ENCODE assay signal across 9 cellular contexts in the genomic region with DNA sequence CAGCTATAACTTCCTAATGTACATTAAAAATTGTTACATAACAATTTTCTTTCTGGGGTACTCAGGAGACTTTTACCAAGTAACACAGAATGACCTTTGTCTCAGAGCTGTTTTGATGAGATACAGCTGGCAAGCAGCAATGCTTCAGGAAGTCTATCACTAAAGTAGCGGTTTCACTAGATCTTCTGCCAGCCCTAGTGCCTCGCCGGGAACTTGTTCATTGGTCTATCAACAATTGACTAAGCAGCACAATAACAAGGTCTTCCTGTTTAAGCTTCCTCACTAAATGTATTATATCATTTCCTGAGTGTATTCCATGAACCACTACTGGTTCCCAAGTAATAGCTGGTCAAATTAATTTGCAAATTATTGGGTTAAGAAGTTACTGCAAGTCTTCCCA.
DNase-seq lines count a peak whose midpoint lies in the region; ATAC-seq, FAIRE-seq and TF ChIP-seq lines count a peak whose summit lies in the region.
"Had no signal": no experiment of that assay in that cellular context is flagged by ENCODE, and none has a peak within 500 bp of the region (broad histone marks: within the 10 kb centered on the region; RNA-seq: fewer than 3 reads in every experiment).

No MANE protein-coding gene starts in this region.

- TF ChIP-seq RAD21 in liver (IDR thresholded peaks at IDR 0.05), result no peak
- TF ChIP-seq RAD21 in HepG2 (CRISPR knock-in tag; IDR thresholded peaks at IDR 0.05), result no peak

- H3K4me2 ChIP-seq in HepG2 (ENCODE audit: low read depth, low read length) (no peak overlapping the region), MM.1S (ENCODE audit: low read depth, low read length) (no peak overlapping the region)
- H3K4me2 ChIP-seq: BLaER1 had no signal

- TF ChIP-seq POLR2A in HepG2 (IDR thresholded peaks at IDR 0.05; ENCODE audit: insufficient read depth in 1 of 2, low read depth in 2 of 2, low read length in 2 of 2), result no peak

- CTCF ChIA-PET in HepG2 (lab: Yijun Ruan, JAX; ENCODE audit: low intra/inter-chr PET ratio, low total read pairs), result no interaction called here
- CTCF ChIA-PET in activated naive CD4-positive, alpha-beta T cell treated with anti-CD3 and anti-CD28 coated beads, Interleukin-2, amount 10 ng/mL, durations not matched to agents 7 days and 5 days (lab: Charles Lee), result interaction anchor here (0.6 kb wide), 1 partner anchor 52 kb away, joined by 3 read pairs; no protein-coding TSS in a partner anchor

- H3K4me3 ChIP-seq in liver (ENCODE audit: low read depth in 1 of 3, low read length in 3 of 3) (no peak overlapping the region), HepG2 (replicated peaks in 1 of 3; ENCODE audit: insufficient read depth in 1 of 3, low read depth in 2 of 3, low read length in 3 of 3) (no peak overlapping the region), MM.1S (ENCODE audit: low read length) (no peak overlapping the region), left lung (no peak overlapping the region)
- H3K4me3 ChIP-seq: BLaER1 had no signal

- no peak overlapping the region for H3K27ac ChIP-seq in liver (ENCODE audit: low read depth in 1 of 2, low read length in 2 of 2)
- no peak overlapping the region for H3K27ac ChIP-seq in HepG2 (ENCODE audit: extremely low read length, insufficient read depth, low read length)
- H3K27ac ChIP-seq in MM.1S (ENCODE audit: low read length), result no peak overlapping the region
- peak overlapping the region in 1 of 2 donors; percentile 11 for H3K27ac ChIP-seq in left lung
- H3K27ac ChIP-seq: BLaER1 had no signal

- no peak for DNase-seq in HepG2 (ENCODE audit: low spot score)
- peak; percentile 60 for DNase-seq in MM.1S
- peak; percentile 61 for DNase-seq in activated naive CD4-positive, alpha-beta T cell treated with anti-CD3 and anti-CD28 coated beads, Interleukin-2, amount 10 ng/mL, durations not matched to agents 7 days and 5 days
- no peak for DNase-seq in left lung
- DNase-seq in midbrain (lab: John Stamatoyannopoulos, UW), result no peak
- DNase-seq in occipital lobe (lab: John Stamatoyannopoulos, UW), result no peak
- no peak for DNase-seq in NCI-H524 (lab: John Stamatoyannopoulos, UW)

- no peak for FAIRE-seq in HepG2 (lab: Jason Lieb, UNC)

- peaks cover 16% of the 10 kb centered on the region for H3K79me2 ChIP-seq in HepG2 (ENCODE audit: insufficient read depth, low read length)
- peaks cover 8% of the 10 kb centered on the region for H3K79me2 ChIP-seq in MM.1S (ENCODE audit: low read length)

- H3K9me3 ChIP-seq in liver (ENCODE audit: control insufficient read depth in 4 of 4, low read length in 3 of 4), result no peaks in the 10 kb centered on the region
- H3K9me3 ChIP-seq in HepG2 (ENCODE audit: low read length), result no peaks in the 10 kb centered on the region
- H3K9me3 ChIP-seq in MM.1S (replicated peaks; ENCODE audit: insufficient read depth, low read length), result no peaks in the 10 kb centered on the region
- H3K9me3 ChIP-seq in left lung, result no peaks in the 10 kb centered on the region
- H3K9me3 ChIP-seq: BLaER1 had no signal

- H3K36me3 ChIP-seq in liver (ENCODE audit: control insufficient read depth in 4 of 4, insufficient read depth in 3 of 4, low read depth in 1 of 4, low read length in 3 of 4), result peaks cover 0 to 9% (median 3%) of the 10 kb centered on the region in 4 donors
- peaks cover 11 to 57% of the 10 kb centered on the region in 2 experiments for H3K36me3 ChIP-seq in HepG2 (replicated peaks in 1 of 2; ENCODE audit: control insufficient read depth in 1 of 2, insufficient read depth in 2 of 2, low read length in 2 of 2)
- no peaks in the 10 kb centered on the region; the same call in 1 of the 2 replicates for H3K36me3 ChIP-seq in MM.1S (replicated peaks; ENCODE audit: insufficient read depth, low read length)
- peaks cover 0 to 38% of the 10 kb centered on the region in 2 donors for H3K36me3 ChIP-seq in left lung

- ATAC-seq in HepG2 (no peak), left lung (peak; percentile 64)

- no peak overlapping the region for H3K9ac ChIP-seq in liver (ENCODE audit: low read depth in 1 of 2, low read length in 2 of 2)
- no peak overlapping the region for H3K9ac ChIP-seq in HepG2 (ENCODE audit: insufficient read depth, low read depth, low read length)
- no peak overlapping the region for H3K9ac ChIP-seq in MM.1S (ENCODE audit: low read length)
- H3K9ac ChIP-seq: BLaER1 had no signal

- H4K20me1 ChIP-seq in HepG2 (ENCODE audit: insufficient read depth, low read length) (no peaks in the 10 kb centered on the region), MM.1S (ENCODE audit: insufficient read depth, low read length) (no peaks in the 10 kb centered on the region)

- 41% methylated on average over 3 of the region's 3 CpGs for WGBS in liver
- 97% methylated on average over 3 of the region's 3 CpGs for WGBS in HepG2 (ENCODE audit: low lambda C conversion rate)

- H3K4me1 Mint-ChIP-seq in activated naive CD4-positive, alpha-beta T cell treated with anti-CD3 and anti-CD28 coated beads, Interleukin-2, amount 10 ng/mL, durations not matched to agents 7 days and 5 days, result peaks cover 51% of the 10 kb centered on the region

- in situ Hi-C loops in HepG2 (cut with HindIII; ENCODE audit: extremely low pct_ligation_motif_present, low pct_unique_long_range_greater_than_20kb), result no loop called here

- H3K27me3 Mint-ChIP-seq in activated naive CD4-positive, alpha-beta T cell treated with anti-CD3 and anti-CD28 coated beads, Interleukin-2, amount 10 ng/mL, durations not matched to agents 7 days and 5 days, result no peaks in the 10 kb centered on the region

- TF ChIP-seq EP300 in HepG2 (IDR thresholded peaks at IDR 0.05; ENCODE audit: low read depth in 2 of 2, low read length in 2 of 2), result no peak
- no peak for TF ChIP-seq EP300 in HepG2 (CRISPR knock-in tag; IDR thresholded peaks at IDR 0.05; ENCODE audit: borderline replicate concordance)

- H3K27ac Mint-ChIP-seq in activated naive CD4-positive, alpha-beta T cell treated with anti-CD3 and anti-CD28 coated beads, Interleukin-2, amount 10 ng/mL, durations not matched to agents 7 days and 5 days, result peak overlapping the region; percentile 74

- H3K4me3 Mint-ChIP-seq in activated naive CD4-positive, alpha-beta T cell treated with anti-CD3 and anti-CD28 coated beads, Interleukin-2, amount 10 ng/mL, durations not matched to agents 7 days and 5 days, result no peak overlapping the region

- no peaks in the 10 kb centered on the region for H3F3A ChIP-seq in MM.1S (ENCODE audit: insufficient read depth, low read length)

- H3K9me2 ChIP-seq in MM.1S (replicated peaks; ENCODE audit: insufficient read depth, low read length), result no peaks in the 10 kb centered on the region

- TF ChIP-seq CTCF in liver (IDR thresholded peaks at IDR 0.05; ENCODE audit: low read depth, low read length, missing input control), result no peak
- no peak for TF ChIP-seq CTCF in HepG2 (CRISPR knock-in tag; IDR thresholded peaks at IDR 0.05)
- no peak for TF ChIP-seq CTCF in MM.1S (IDR thresholded peaks at IDR 0.05; ENCODE audit: low read length)
- no peak for TF ChIP-seq CTCF in left lung (IDR thresholded peaks at IDR 0.05)

- no TSS peak for BruUV-seq in HepG2 (replicated peaks; lab: Mats Ljungman, UMichigan)

- H3K36me3 Mint-ChIP-seq in activated naive CD4-positive, alpha-beta T cell treated with anti-CD3 and anti-CD28 coated beads, Interleukin-2, amount 10 ng/mL, durations not matched to agents 7 days and 5 days, result peaks cover 47% of the 10 kb centered on the region

- no peaks in the 10 kb centered on the region for H3K9me3 Mint-ChIP-seq in activated naive CD4-positive, alpha-beta T cell treated with anti-CD3 and anti-CD28 coated beads, Interleukin-2, amount 10 ng/mL, durations not matched to agents 7 days and 5 days

- no peaks in the 10 kb centered on the region for H3K4me1 ChIP-seq in liver (ENCODE audit: control insufficient read depth in 4 of 4, insufficient read depth in 4 of 4, low read length in 3 of 4)
- H3K4me1 ChIP-seq in HepG2 (ENCODE audit: insufficient read depth, low read length), result no peaks in the 10 kb centered on the region
- H3K4me1 ChIP-seq in MM.1S (ENCODE audit: low read length), result 0 out of 2 replicates have a peak, but pooled peaks cover 4% of the 10 kb centered on the region
- peaks cover 0 to 27% of the 10 kb centered on the region in 2 donors for H3K4me1 ChIP-seq in left lung

- H3K27me3 ChIP-seq in liver (ENCODE audit: control insufficient read depth in 4 of 4, insufficient read depth in 4 of 4, low read length in 3 of 4) (no peaks in the 10 kb centered on the region), HepG2 (ENCODE audit: control insufficient read depth in 1 of 2, insufficient read depth in 2 of 2, low read length in 2 of 2) (no peaks in the 10 kb centered on the region), MM.1S (replicated peaks; ENCODE audit: insufficient read depth, low read length) (no peaks in the 10 kb centered on the region), left lung (no peaks in the 10 kb centered on the region)
- H3K27me3 ChIP-seq: BLaER1 had no signal

- H2AFZ ChIP-seq in HepG2 (ENCODE audit: low read length), result no peak overlapping the region
- no peak overlapping the region for H2AFZ ChIP-seq in MM.1S (ENCODE audit: low read length)

- POLR2A ChIA-PET in HepG2 (lab: Yijun Ruan, JAX), result no interaction called here

- intact Hi-C loops in HepG2 (cut with micrococcal nuclease; ENCODE audit: unreplicated experiment) (no loop called here), left lung (cut with DNase I) (no loop called here)

TF ChIP-seq in liver, 16 proteins besides CTCF, POLR2A, EP300 and RAD21:
- TF ChIP-seq EGR1 (IDR thresholded peaks at IDR 0.05; ENCODE audit: low read depth in 2 of 2) (no peak), NR2F2 (IDR thresholded peaks at IDR 0.05) (peak; percentile 30)

TF ChIP-seq in HepG2, 621 proteins besides CTCF, POLR2A, EP300 and RAD21:
- TF ChIP-seq ZSCAN20 (CRISPR knock-in tag; IDR thresholded peaks at IDR 0.05; ENCODE audit: borderline replicate concordance), result no peak
- TF ChIP-seq SOX6 (IDR thresholded peaks at IDR 0.05), result no peak
- no peak for TF ChIP-seq SOX6 (CRISPR knock-in tag; IDR thresholded peaks at IDR 0.05)
- no peak for TF ChIP-seq MED13 (CRISPR knock-in tag; IDR thresholded peaks at IDR 0.05)
- TF ChIP-seq NFRKB (IDR thresholded peaks at IDR 0.05), result no peak
- no peak for TF ChIP-seq MEIS2 (CRISPR knock-in tag; IDR thresholded peaks at IDR 0.05)
- TF ChIP-seq ZNF282 (IDR thresholded peaks at IDR 0.05; ENCODE audit: partially characterized antibody), result no peak

Comparison
In these comparisons a context has a peak if more than half of its experiments do, and no peak if none do; other contexts are left out.
1. DNase-seq: peak in MM.1S (single experiment) and activated naive CD4-positive, alpha-beta T cell treated with anti-CD3 and anti-CD28 coated beads, Interleukin-2, amount 10 ng/mL, durations not matched to agents 7 days and 5 days (single experiment); none in HepG2 (single experiment), left lung (0 of 2), midbrain (single experiment), occipital lobe (single experiment) and NCI-H524 (0 of 2).